ENCODE assay signal across 8 cellular contexts in the genomic region with DNA sequence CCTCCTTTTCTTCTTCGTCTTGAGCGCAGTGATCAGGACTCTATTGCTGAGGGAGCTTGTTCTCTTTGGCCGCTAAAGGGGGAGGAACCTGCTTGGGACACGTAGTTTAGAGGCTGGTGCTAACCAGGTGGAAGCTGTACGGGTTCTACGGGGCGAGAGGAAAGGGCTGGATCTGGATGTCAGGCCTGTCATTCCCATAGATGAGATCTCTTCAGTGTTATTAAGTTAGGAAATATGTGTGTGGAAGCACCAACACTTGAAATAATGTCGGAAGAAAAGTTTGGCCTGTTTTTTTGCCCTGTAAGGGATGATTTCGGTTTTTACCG. TPM values are rescaled to one million over a fixed set of nuclear protein-coding genes. Genes with fewer than 3 reads are reported as not detected.
DNase-seq lines count a peak whose midpoint lies in the region; ATAC-seq, FAIRE-seq and TF ChIP-seq lines count a peak whose summit lies in the region.

No MANE protein-coding gene starts in this region.

- 1% methylated on average over 10 of the region's 10 CpGs for WGBS in HepG2 (ENCODE audit: low lambda C conversion rate)

- POLR2A ChIA-PET in HepG2 (lab: Yijun Ruan, JAX), result interaction anchor here (0.9 to 2.8 kb wide), 5 partner anchors 11 to 509 kb away, joined by 3 to 29 read pairs (median 4); a partner anchor contains a TSS

- H3K4me2 ChIP-seq in HepG2 (ENCODE audit: low read depth, low read length), result peak overlapping the region; percentile 90

- peak overlapping the region; percentile 93 for H3K4me3 Mint-ChIP-seq in chondrocyte (ENCODE audit: unreplicated experiment)

- CTCF ChIA-PET in HepG2 (lab: Yijun Ruan, JAX; ENCODE audit: low intra/inter-chr PET ratio, low total read pairs), result no interaction called here

- no peak for TF ChIP-seq POLR2A in HepG2 (IDR thresholded peaks at IDR 0.05; ENCODE audit: insufficient read depth in 1 of 2, low read depth in 2 of 2, low read length in 2 of 2)

- in situ Hi-C loops in HepG2 (cut with HindIII; ENCODE audit: extremely low pct_ligation_motif_present, low pct_unique_long_range_greater_than_20kb), result no loop called here

- intact Hi-C loops in HepG2 (cut with micrococcal nuclease; ENCODE audit: unreplicated experiment), result loop anchor here (5.0 kb wide), 1 partner anchor 41 kb away; no protein-coding TSS in a partner anchor

- peak; percentile 27 for DNase-seq in DMS53 treated with DMSO at 0.1 percent for 48 hours (lab: John Stamatoyannopoulos, UW; ENCODE audit: unreplicated experiment)
- DNase-seq in GM19239 (ENCODE audit: insufficient read length, low spot score), result peak; percentile 30
- peak; percentile 42 to 60 for DNase-seq in SJCRH30
- no peak for DNase-seq in chondrocyte (ENCODE audit: low spot score)
- DNase-seq in HepG2 (ENCODE audit: low spot score), result peak; percentile 58
- no peak for DNase-seq in stimulated activated naive CD8-positive, alpha-beta T cell treated with anti-CD3 and anti-CD28 coated beads, Interleukin-15, Interleukin-2, amounts not matched to agents 100 U/mL and 50 U/mL, for 24 hours
- no peak for DNase-seq in NCI-H524 treated with DMSO at 0.1 percent for 48 hours (lab: John Stamatoyannopoulos, UW)

- H3K27ac ChIP-seq in SJCRH30 (peak overlapping the region; percentile 68), HepG2 (ENCODE audit: extremely low read length, insufficient read depth, low read length) (peak overlapping the region; percentile 83)

- FAIRE-seq in GM19239 (lab: Jason Lieb, UNC) (peak; percentile 21), HepG2 (lab: Jason Lieb, UNC) (peak; percentile 39)

- H3K27me3 Mint-ChIP-seq in chondrocyte (ENCODE audit: low read depth), result no peaks in the 10 kb centered on the region

- no TSS peak for BruUV-seq in HepG2 (replicated peaks; lab: Mats Ljungman, UMichigan)

- peaks cover 18% of the 10 kb centered on the region for H4K20me1 ChIP-seq in HepG2 (ENCODE audit: insufficient read depth, low read length)

- no peak for TF ChIP-seq RAD21 in HepG2 (CRISPR knock-in tag; IDR thresholded peaks at IDR 0.05)

- TF ChIP-seq CTCF in chondrocyte (IDR thresholded peaks at IDR 0.05) (no peak), HepG2 (CRISPR knock-in tag; IDR thresholded peaks at IDR 0.05) (no peak)

- H3K79me2 ChIP-seq in HepG2 (ENCODE audit: insufficient read depth, low read length), result peaks cover 60% of the 10 kb centered on the region

- ATAC-seq in HG03175 (IDR thresholded peaks at IDR 0.05; ENCODE audit: unreplicated experiment) (peak; percentile 39), HepG2 (peak; percentile 74)
- ATAC-seq in stimulated activated naive CD8-positive, alpha-beta T cell treated with anti-CD3 and anti-CD28 coated beads, Interleukin-15, Interleukin-2, amounts not matched to agents 100 U/mL and 50 U/mL, for 24 hours, result peak; percentile 39

- TF ChIP-seq EP300 in HepG2 (IDR thresholded peaks at IDR 0.05; ENCODE audit: low read depth in 2 of 2, low read length in 2 of 2), result no peak
- TF ChIP-seq EP300 in HepG2 (CRISPR knock-in tag; IDR thresholded peaks at IDR 0.05; ENCODE audit: borderline replicate concordance), result no peak

- H3K4me3 ChIP-seq in SJCRH30 (peak overlapping the region; percentile 81), HepG2 (replicated peaks in 1 of 3; ENCODE audit: insufficient read depth in 1 of 3, low read depth in 2 of 3, low read length in 3 of 3) (peak overlapping the region; percentile 79 to 90 (median 83))

- H3K9me3 ChIP-seq in SJCRH30 (replicated peaks) (no peaks in the 10 kb centered on the region), HepG2 (ENCODE audit: low read length) (no peaks in the 10 kb centered on the region)

- H3K4me1 Mint-ChIP-seq in chondrocyte (ENCODE audit: low read depth), result peaks cover 43% of the 10 kb centered on the region

- H3K9me3 Mint-ChIP-seq in chondrocyte (ENCODE audit: low read depth), result no peaks in the 10 kb centered on the region

- peaks cover 14% of the 10 kb centered on the region for H3K36me3 Mint-ChIP-seq in chondrocyte (ENCODE audit: low read depth)

- peak overlapping the region; percentile 80 for H2AFZ ChIP-seq in HepG2 (ENCODE audit: low read length)

- H3K36me3 ChIP-seq in SJCRH30 (peaks cover 37% of the 10 kb centered on the region), HepG2 (replicated peaks in 1 of 2; ENCODE audit: control insufficient read depth in 1 of 2, insufficient read depth in 2 of 2, low read length in 2 of 2) (peaks cover 5 to 27% of the 10 kb centered on the region in 2 experiments)

- peak overlapping the region; percentile 98 for H3K9ac ChIP-seq in HepG2 (ENCODE audit: insufficient read depth, low read depth, low read length)

- H3K27me3 ChIP-seq in SJCRH30 (no peaks in the 10 kb centered on the region), HepG2 (ENCODE audit: control insufficient read depth in 1 of 2, insufficient read depth in 2 of 2, low read length in 2 of 2) (no peaks in the 10 kb centered on the region; a peak in 1 of 5 replicates)

- H3K27ac Mint-ChIP-seq in chondrocyte (ENCODE audit: unreplicated experiment), result peak overlapping the region; percentile 80

- H3K4me1 ChIP-seq in SJCRH30, result peaks cover 4% of the 10 kb centered on the region; the same call in 1 of the 2 replicates
- H3K4me1 ChIP-seq in HepG2 (ENCODE audit: insufficient read depth, low read length), result peaks cover 25% of the 10 kb centered on the region

RNA-seq across cellular contexts. Expression of a gene that starts 0.6 kb away (rescaled TPM):
- total RNA-seq in SJCRH30 (2014; rRNA removed; shearing (Covaris generic)), result 115 and 133 TPM in 2 replicates
- total RNA-seq in chondrocyte (98.4 to 129 TPM (median 103 TPM) in 3 replicates), HepG2 (2016; rRNA removed; fragmentation: Illumina TruSeq; extraction: Trizol) (75.6 and 126 TPM in 2 replicates)
- total RNA-seq in HepG2 (2016; cell fraction: cytosol; rRNA removed; fragmentation: Illumina TruSeq; extraction: Trizol; ENCODE audit: low read depth), result 13.0 and 14.5 TPM in 2 replicates
- 74.7 and 123 TPM in 2 replicates for total RNA-seq in HepG2 (2016; cell fraction: insoluble cytoplasmic fraction; rRNA removed; fragmentation: Illumina TruSeq; extraction: Trizol)
- 40.7 and 48.1 TPM in 2 replicates for total RNA-seq in HepG2 (2016; cell fraction: membrane; rRNA removed; fragmentation: Illumina TruSeq; extraction: Trizol)
- total RNA-seq in HepG2 (2016; cell fraction: nucleus; rRNA removed; fragmentation: Illumina TruSeq; extraction: Trizol), result 73.8 and 86.5 TPM in 2 replicates
- polyA plus RNA-seq in HepG2 (2011; rRNA removed), result 46.1 and 64.9 TPM in 2 replicates
- polyA plus RNA-seq in HepG2 (2011; cell fraction: cytosol; rRNA removed), result 34.7 and 51.4 TPM in 2 replicates
- polyA plus RNA-seq in HepG2 (2011; cell fraction: nucleus; rRNA removed), result 23.9 and 32.9 TPM in 2 replicates
- 58.2 and 72.9 TPM in 2 replicates for polyA plus RNA-seq in HepG2 (2012)
- polyA plus RNA-seq in HepG2 (2016; cell fraction: cytosol; fragmentation: Illumina TruSeq; extraction: Trizol; ENCODE audit: low read depth), result 14.8 and 15.2 TPM in 2 replicates
- polyA plus RNA-seq in HepG2 (2016; cell fraction: insoluble cytoplasmic fraction; fragmentation: Illumina TruSeq; extraction: Trizol; ENCODE audit: low read depth), result 105 and 107 TPM in 2 replicates
- polyA plus RNA-seq in HepG2 (2016; cell fraction: membrane; fragmentation: Illumina TruSeq; extraction: Trizol; ENCODE audit: low read depth), result 27.5 and 32.0 TPM in 2 replicates
- 63.6 and 67.8 TPM in 2 replicates for polyA plus RNA-seq in HepG2 (2016; cell fraction: nucleus; fragmentation: Illumina TruSeq; extraction: Trizol; ENCODE audit: insufficient read depth, low read depth)
- polyA minus RNA-seq in HepG2 (2011; rRNA and poly(A)+ RNA removed; ENCODE audit: low replicate concordance), result 54.7 and 55.6 TPM in 2 replicates
- polyA minus RNA-seq in HepG2 (2011; cell fraction: cytosol; rRNA and poly(A)+ RNA removed), result 125 and 129 TPM in 2 replicates
- polyA minus RNA-seq in HepG2 (2011; cell fraction: nucleus; rRNA and poly(A)+ RNA removed), result 141 and 163 TPM in 2 replicates

RNA-seq across cellular contexts. Expression of a gene that starts 32.0 kb away (rescaled TPM):
- total RNA-seq in SJCRH30 (2014; rRNA removed; shearing (Covaris generic)), result 326 and 334 TPM in 2 replicates
- total RNA-seq in chondrocyte (53.9 to 80.7 TPM (median 55.0 TPM) in 3 replicates), HepG2 (2016; rRNA removed; fragmentation: Illumina TruSeq; extraction: Trizol) (249 and 453 TPM in 2 replicates)
- 32.8 and 38.2 TPM in 2 replicates for total RNA-seq in HepG2 (2016; cell fraction: cytosol; rRNA removed; fragmentation: Illumina TruSeq; extraction: Trizol; ENCODE audit: low read depth)
- 251 and 440 TPM in 2 replicates for total RNA-seq in HepG2 (2016; cell fraction: insoluble cytoplasmic fraction; rRNA removed; fragmentation: Illumina TruSeq; extraction: Trizol)
- 86.3 and 100 TPM in 2 replicates for total RNA-seq in HepG2 (2016; cell fraction: membrane; rRNA removed; fragmentation: Illumina TruSeq; extraction: Trizol)
- total RNA-seq in HepG2 (2016; cell fraction: nucleus; rRNA removed; fragmentation: Illumina TruSeq; extraction: Trizol), result 120 and 133 TPM in 2 replicates
- 165 and 241 TPM in 2 replicates for polyA plus RNA-seq in HepG2 (2011; rRNA removed)
- polyA plus RNA-seq in HepG2 (2011; cell fraction: cytosol; rRNA removed), result 131 and 167 TPM in 2 replicates
- 70.5 and 75.1 TPM in 2 replicates for polyA plus RNA-seq in HepG2 (2011; cell fraction: nucleus; rRNA removed)
- polyA plus RNA-seq in HepG2 (2012), result 143 and 229 TPM in 2 replicates
- 44.9 and 45.4 TPM in 2 replicates for polyA plus RNA-seq in HepG2 (2016; cell fraction: cytosol; fragmentation: Illumina TruSeq; extraction: Trizol; ENCODE audit: low read depth)
- 478 and 487 TPM in 2 replicates for polyA plus RNA-seq in HepG2 (2016; cell fraction: insoluble cytoplasmic fraction; fragmentation: Illumina TruSeq; extraction: Trizol; ENCODE audit: low read depth)
- polyA plus RNA-seq in HepG2 (2016; cell fraction: membrane; fragmentation: Illumina TruSeq; extraction: Trizol; ENCODE audit: low read depth), result 72.6 and 81.2 TPM in 2 replicates
- 160 and 165 TPM in 2 replicates for polyA plus RNA-seq in HepG2 (2016; cell fraction: nucleus; fragmentation: Illumina TruSeq; extraction: Trizol; ENCODE audit: insufficient read depth, low read depth)
- 99.6 and 124 TPM in 2 replicates for polyA minus RNA-seq in HepG2 (2011; rRNA and poly(A)+ RNA removed; ENCODE audit: low replicate concordance)
- 75.2 and 84.6 TPM in 2 replicates for polyA minus RNA-seq in HepG2 (2011; cell fraction: cytosol; rRNA and poly(A)+ RNA removed)
- polyA minus RNA-seq in HepG2 (2011; cell fraction: nucleus; rRNA and poly(A)+ RNA removed), result 143 TPM in 2 replicates

RNA-seq across cellular contexts. Expression of a gene that starts 32.6 kb away (rescaled TPM):
- total RNA-seq in SJCRH30 (2014; rRNA removed; shearing (Covaris generic)), result 93.5 and 97.1 TPM in 2 replicates
- total RNA-seq in chondrocyte, result 12.2 to 13.0 TPM (median 12.8 TPM) in 3 replicates
- total RNA-seq in HepG2 (2016; rRNA removed; fragmentation: Illumina TruSeq; extraction: Trizol), result 62.6 and 98.4 TPM in 2 replicates
- total RNA-seq in HepG2 (2016; cell fraction: cytosol; rRNA removed; fragmentation: Illumina TruSeq; extraction: Trizol; ENCODE audit: low read depth), result 5.3 and 7.1 TPM in 2 replicates
- 59.7 and 95.9 TPM in 2 replicates for total RNA-seq in HepG2 (2016; cell fraction: insoluble cytoplasmic fraction; rRNA removed; fragmentation: Illumina TruSeq; extraction: Trizol)
- 19.1 and 23.2 TPM in 2 replicates for total RNA-seq in HepG2 (2016; cell fraction: membrane; rRNA removed; fragmentation: Illumina TruSeq; extraction: Trizol)
- 44.4 and 47.9 TPM in 2 replicates for total RNA-seq in HepG2 (2016; cell fraction: nucleus; rRNA removed; fragmentation: Illumina TruSeq; extraction: Trizol)
- polyA plus RNA-seq in HepG2 (2011; rRNA removed), result 13.7 and 16.9 TPM in 2 replicates
- polyA plus RNA-seq in HepG2 (2011; cell fraction: cytosol; rRNA removed), result 6.9 and 9.4 TPM in 2 replicates
- 5.9 and 6.3 TPM in 2 replicates for polyA plus RNA-seq in HepG2 (2011; cell fraction: nucleus; rRNA removed)
- polyA plus RNA-seq in HepG2 (2012), result 21.9 and 23.3 TPM in 2 replicates
- 1.6 and 1.8 TPM in 2 replicates for polyA plus RNA-seq in HepG2 (2016; cell fraction: cytosol; fragmentation: Illumina TruSeq; extraction: Trizol; ENCODE audit: low read depth)
- 64.9 and 70.4 TPM in 2 replicates for polyA plus RNA-seq in HepG2 (2016; cell fraction: insoluble cytoplasmic fraction; fragmentation: Illumina TruSeq; extraction: Trizol; ENCODE audit: low read depth)
- polyA plus RNA-seq in HepG2 (2016; cell fraction: membrane; fragmentation: Illumina TruSeq; extraction: Trizol; ENCODE audit: low read depth), result 6.4 and 7.7 TPM in 2 replicates
- 39.8 and 45.4 TPM in 2 replicates for polyA plus RNA-seq in HepG2 (2016; cell fraction: nucleus; fragmentation: Illumina TruSeq; extraction: Trizol; ENCODE audit: insufficient read depth, low read depth)
- 16.1 and 21.7 TPM in 2 replicates for polyA minus RNA-seq in HepG2 (2011; rRNA and poly(A)+ RNA removed; ENCODE audit: low replicate concordance)
- polyA minus RNA-seq in HepG2 (2011; cell fraction: cytosol; rRNA and poly(A)+ RNA removed), result 11.9 and 16.3 TPM in 2 replicates
- polyA minus RNA-seq in HepG2 (2011; cell fraction: nucleus; rRNA and poly(A)+ RNA removed), result 25.0 and 29.1 TPM in 2 replicates

RNA-seq across cellular contexts. Expression of a gene that starts 37.5 kb away (rescaled TPM):
- total RNA-seq in SJCRH30 (2014; rRNA removed; shearing (Covaris generic)), result 0.08 and 0.13 TPM in 2 replicates
- total RNA-seq in chondrocyte (0.26 to 0.57 TPM (median 0.41 TPM) in 3 replicates), HepG2 (2016; rRNA removed; fragmentation: Illumina TruSeq; extraction: Trizol) (not detected in 2 replicates)
- total RNA-seq in HepG2 (2016; cell fraction: cytosol; rRNA removed; fragmentation: Illumina TruSeq; extraction: Trizol; ENCODE audit: low read depth), result not detected in 2 replicates
- 0.13 TPM in 1 of 2 replicates, not detected in the other for total RNA-seq in HepG2 (2016; cell fraction: insoluble cytoplasmic fraction; rRNA removed; fragmentation: Illumina TruSeq; extraction: Trizol)
- not detected in 2 replicates for total RNA-seq in HepG2 (2016; cell fraction: membrane; rRNA removed; fragmentation: Illumina TruSeq; extraction: Trizol)
- total RNA-seq in HepG2 (2016; cell fraction: nucleus; rRNA removed; fragmentation: Illumina TruSeq; extraction: Trizol), result not detected in 2 replicates
- not detected in 2 replicates for polyA plus RNA-seq in HepG2 (2011; rRNA removed)
- polyA plus RNA-seq in HepG2 (2011; cell fraction: cytosol; rRNA removed), result not detected in 2 replicates
- not detected in 2 replicates for polyA plus RNA-seq in HepG2 (2011; cell fraction: nucleus; rRNA removed)
- not detected in 2 replicates for polyA plus RNA-seq in HepG2 (2012)
- not detected in 2 replicates for polyA plus RNA-seq in HepG2 (2016; cell fraction: cytosol; fragmentation: Illumina TruSeq; extraction: Trizol; ENCODE audit: low read depth)
- not detected in 2 replicates for polyA plus RNA-seq in HepG2 (2016; cell fraction: insoluble cytoplasmic fraction; fragmentation: Illumina TruSeq; extraction: Trizol; ENCODE audit: low read depth)
- not detected in 2 replicates for polyA plus RNA-seq in HepG2 (2016; cell fraction: membrane; fragmentation: Illumina TruSeq; extraction: Trizol; ENCODE audit: low read depth)
- polyA plus RNA-seq in HepG2 (2016; cell fraction: nucleus; fragmentation: Illumina TruSeq; extraction: Trizol; ENCODE audit: insufficient read depth, low read depth), result not detected in 2 replicates
- polyA minus RNA-seq in HepG2 (2011; rRNA and poly(A)+ RNA removed; ENCODE audit: low replicate concordance), result not detected in 2 replicates
- polyA minus RNA-seq in HepG2 (2011; cell fraction: cytosol; rRNA and poly(A)+ RNA removed), result not detected in 2 replicates
- polyA minus RNA-seq in HepG2 (2011; cell fraction: nucleus; rRNA and poly(A)+ RNA removed), result 0.37 TPM in 1 of 2 replicates, not detected in the other

Comparison
In these comparisons a context has a peak if more than half of its experiments do, and no peak if none do; other contexts are left out.
1. DNase-seq: peak in DMS53 treated with DMSO at 0.1 percent for 48 hours (single experiment), GM19239 (single experiment), SJCRH30 (2 of 2) and HepG2 (single experiment); none in chondrocyte (single experiment), stimulated activated naive CD8-positive, alpha-beta T cell treated with anti-CD3 and anti-CD28 coated beads, Interleukin-15, Interleukin-2, amounts not matched to agents 100 U/mL and 50 U/mL, for 24 hours (single experiment) and NCI-H524 treated with DMSO at 0.1 percent for 48 hours (single experiment).
2. Peak in every context shown above with its lines, with median percentiles within 50 percentile points of each other: ATAC-seq.